In genomic region chr4:40629401-40630334, GRCh38 we compare ENCODE assay signal across 8 cellular contexts. TPM values are rescaled to one million over a fixed set of nuclear protein-coding genes. Genes with fewer than 3 reads are reported as not detected.
DNase-seq lines count a peak whose midpoint lies in the region; ATAC-seq and TF ChIP-seq lines count a peak whose summit lies in the region.

Gene RBM47 (minus strand): TSS chr4:40629864. CDS start chr4:40438893, 190,971 bp downstream.

- no peak within 1 kb of the TSS for H3K27ac Mint-ChIP-seq in neural crest cell (ENCODE audit: unreplicated experiment)

- H3K4me3 ChIP-seq in A673 (ENCODE audit: low read depth, low read length, poor library complexity, severe bottlenecking) (peak within 1 kb of the TSS; percentile 49), uterus (peak within 1 kb of the TSS; percentile 16 to 41)

- ATAC-seq in GM18498 (IDR thresholded peaks at IDR 0.05; ENCODE audit: unreplicated experiment) (peak; percentile 59), HG02870 (IDR thresholded peaks at IDR 0.05; ENCODE audit: unreplicated experiment) (peak; percentile 33), foreskin keratinocyte (peak; percentile 88)

- CTCF ChIA-PET in A673 (lab: Charles Lee): interaction anchor here (0.5 kb wide), 1 partner anchor 79 kb away, joined by 3 read pairs; no protein-coding TSS in a partner anchor

- H3K36me3 Mint-ChIP-seq in neural crest cell (ENCODE audit: low read depth): no peaks in the 10 kb centered on the region

- intact Hi-C loops in A673 (cut with micrococcal nuclease; ENCODE audit: unreplicated experiment) (no loop called here), uterus (cut with DNase I; ENCODE audit: low total_unique reads) (no loop called here)

- TF ChIP-seq CTCF in A673 (conservative IDR thresholded peaks at IDR 0.05; ENCODE audit: low read depth, low read length) (peak; percentile 28), foreskin keratinocyte (conservative IDR thresholded peaks at IDR 0.05) (peak; percentile 47), neural crest cell (conservative IDR thresholded peaks at IDR 0.05) (peak; percentile 37), uterus (IDR thresholded peaks at IDR 0.05) (peak in 1 of 4 experiments; percentile 7)

- H3K36me3 ChIP-seq in A673 (ENCODE audit: insufficient read depth, low read length, poor library complexity, severe bottlenecking) (no peaks in the 10 kb centered on the region), uterus (no peaks in the 10 kb centered on the region)

- H3K27me3 Mint-ChIP-seq in neural crest cell (ENCODE audit: low read depth): peaks cover 66% of the 10 kb centered on the region

- DNase-seq in A673 (ENCODE audit: low spot score) (peak; percentile 52), NCI-H2227 (lab: John Stamatoyannopoulos, UW; ENCODE audit: unreplicated experiment) (peak; percentile 44), foreskin keratinocyte (peak in 1 of 2 donors; percentile 82), neural crest cell (ENCODE audit: low read depth, low spot score) (peak; percentile 26), uterus (peak; percentile 14 to 16)
- peak; percentile 54 to 64 for DNase-seq in activated T-cell treated with anti-CD3 and anti-CD28 coated beads, Interleukin-2, amount 50 U/mL, for 48 hours

- POLR2A ChIA-PET in A673 (lab: Charles Lee; ENCODE audit: low non-redundant PET): no interaction called here

- H3K9me3 ChIP-seq in A673 (ENCODE audit: low read depth, low read length, poor library complexity, severe bottlenecking) (no peaks in the 10 kb centered on the region), uterus (no peaks in the 10 kb centered on the region)

- peak in 1 of 2 donors; percentile 21 for TF ChIP-seq POLR2A in uterus (IDR thresholded peaks at IDR 0.05)

- H3K9me3 Mint-ChIP-seq in neural crest cell: no peaks in the 10 kb centered on the region

- peaks cover 14% of the 10 kb centered on the region for H3K4me1 Mint-ChIP-seq in neural crest cell

- no peak within 1 kb of the TSS for H3K27ac ChIP-seq in A673 (ENCODE audit: low read depth, low read length, poor library complexity, severe bottlenecking)
- H3K27ac ChIP-seq in foreskin keratinocyte: peak within 1 kb of the TSS; percentile 60
- no peak within 1 kb of the TSS for H3K27ac ChIP-seq in uterus

- H3K4me1 ChIP-seq in A673 (ENCODE audit: insufficient read depth, low read length, poor library complexity, severe bottlenecking) (peaks cover 4% of the 10 kb centered on the region), foreskin keratinocyte (peaks cover 22% of the 10 kb centered on the region), uterus (no peaks in the 10 kb centered on the region)

- BruUV-seq in A673 (replicated peaks; lab: Mats Ljungman, UMichigan): no TSS peak

- peak within 1 kb of the TSS; percentile 82 for H3K4me3 Mint-ChIP-seq in neural crest cell

- H3K27me3 ChIP-seq in A673 (replicated peaks; ENCODE audit: insufficient read depth, low read depth, low read length, poor library complexity) (no peaks in the 10 kb centered on the region), foreskin keratinocyte (no peaks in the 10 kb centered on the region), uterus (no peaks in the 10 kb centered on the region)

RNA-seq across cellular contexts. Expression of gene RBM47, which starts in this region (rescaled TPM):
- total RNA-seq in A673 (2021): 0.09 and 0.28 TPM in 2 replicates
- total RNA-seq in foreskin keratinocyte: 13.9 and 14.0 TPM in 2 replicates
- 2.6 and 3.3 TPM in 2 replicates for polyA plus RNA-seq in foreskin keratinocyte
- 0.37 and 0.48 TPM in 2 replicates for total RNA-seq in neural crest cell
- total RNA-seq in uterus: 10 to 100 TPM in 1 of 4 donors, 1 to 10 TPM in 3; 3.8 to 22.3 (median 6.8) TPM

Comparison
In these comparisons a context has a peak if more than half of its experiments do, and no peak if none do; other contexts are left out.
1. Peak in DNase-seq and H3K4me3 ChIP-seq in A673; RNA of the gene not detected or under 1 TPM.
2. Peak in DNase-seq in neural crest cell; RNA of the gene not detected or under 1 TPM.
3. ATAC-seq: peak in every context shown above with its lines; median percentile 88 in foreskin keratinocyte; 59 in GM18498; 33 in HG02870.